In the genomic region with DNA sequence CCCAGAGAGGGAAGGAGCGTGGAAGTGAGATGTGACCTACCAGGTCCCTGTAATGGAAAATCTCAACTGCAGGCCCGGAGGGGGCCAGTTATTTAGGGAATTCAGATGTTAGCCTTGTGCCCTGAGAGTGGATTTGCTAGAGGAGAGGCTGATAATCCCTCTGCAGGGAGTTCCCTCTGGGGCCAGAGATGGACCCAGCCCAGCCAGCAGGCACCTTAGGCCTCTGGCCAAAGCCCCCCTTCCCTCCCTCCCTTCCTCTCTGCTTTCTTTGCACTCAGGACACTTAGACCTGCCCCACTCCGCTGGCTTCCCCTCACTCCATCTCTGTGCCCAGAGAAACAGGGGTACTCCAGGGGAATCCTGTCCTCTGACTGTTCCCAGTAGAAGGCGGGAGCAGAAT, we compare ENCODE assay signal across 21 cellular contexts. TPM values are rescaled to one million over a fixed set of nuclear protein-coding genes. Genes with fewer than 3 reads are reported as not detected.
A peak's percentile ranks its signal among the peaks of the same experiment; 100 is the strongest.
DNase-seq lines count a peak whose midpoint lies in the region; ATAC-seq and TF ChIP-seq lines count a peak whose summit lies in the region.
"Had no signal": no experiment of that assay in that cellular context is flagged by ENCODE, and none has a peak within 500 bp of the region (broad histone marks: within the 10 kb centered on the region; RNA-seq: fewer than 3 reads in every experiment).

No MANE protein-coding gene starts in this region.

- H3K27me3 Mint-ChIP-seq in GM23338 (ENCODE audit: insufficient read depth, low read depth, poor library complexity) = peaks cover 20% of the 10 kb centered on the region

- TF ChIP-seq CTCF in GM23338 (conservative IDR thresholded peaks at IDR 0.05; ENCODE audit: low read depth in 2 of 2) (no peak), dorsolateral prefrontal cortex (IDR thresholded peaks at IDR 0.05 in 54 of 56, conservative IDR thresholded peaks at IDR 0.05 in 2 of 56; ENCODE audit: low read depth in 1 of 56, partially characterized antibody in 56 of 56) (no peak), sigmoid colon (IDR thresholded peaks at IDR 0.05) (no peak)

- TF ChIP-seq POLR2A in sigmoid colon (IDR thresholded peaks at IDR 0.05) = no peak

- peaks cover 4% of the 10 kb centered on the region; the same call in 1 of the 2 replicates for H3K79me2 ChIP-seq in GM23338 (replicated peaks; ENCODE audit: insufficient read depth)

- WGBS in sigmoid colon, 2 donors = 81 to 85% methylated on average over 4 of the region's 4 CpGs

- H3K27me3 ChIP-seq in GM23338 (ENCODE audit: insufficient read depth) (no peaks in the 10 kb centered on the region), dorsolateral prefrontal cortex (no peaks in the 10 kb centered on the region), sigmoid colon (no peaks in the 10 kb centered on the region)

- H2AFZ ChIP-seq in GM23338 = peak overlapping the region; percentile 85

- H3K27ac ChIP-seq in GM23338 (ENCODE audit: low read depth) (no peak overlapping the region), dorsolateral prefrontal cortex (peak overlapping the region in 55 of 59 donors; percentile 6 to 93 (median 76)), sigmoid colon (peak overlapping the region; percentile 84 to 89 (median 86))
- H3K27ac ChIP-seq: foreskin keratinocyte, lower lobe of right lung had no signal

- peaks cover 77% of the 10 kb centered on the region for H3K4me1 Mint-ChIP-seq in GM23338
- H3K4me1 Mint-ChIP-seq: activated CD4-positive, alpha-beta memory T cell treated with anti-CD3 and anti-CD28 coated beads, Interleukin-2, amount 10 ng/mL, durations not matched to agents 7 days and 5 days; activated naive CD8-positive, alpha-beta T cell treated with anti-CD3 and anti-CD28 coated beads, Interleukin-2, amount 10 ng/mL, durations not matched to agents 7 days and 5 days had no signal

- ATAC-seq in GM23338 (peak; percentile 11), HG03469 (IDR thresholded peaks at IDR 0.05; ENCODE audit: unreplicated experiment) (no peak), GM21786 (IDR thresholded peaks at IDR 0.05; ENCODE audit: unreplicated experiment) (no peak)
- ATAC-seq: CD8-positive, alpha-beta T cell; foreskin keratinocyte; lower lobe of right lung; naive thymus-derived CD4-positive, alpha-beta T cell had no signal

- DNase-seq in GM23338 (ENCODE audit: low spot score) (no peak), dorsolateral prefrontal cortex (no peak), hypothalamus (lab: John Stamatoyannopoulos, UW) (peak in 26 of 51 donors; percentile 17 to 74 (median 46)), sigmoid colon (no peak), T-helper 1 cell (no peak)
- DNase-seq in activated CD4-positive, alpha-beta T cell treated with anti-CD3 and anti-CD28 coated beads, Interleukin-2, amount 50 U/mL, for 4 hours = no peak
- DNase-seq: activated CD4-positive, alpha-beta memory T cell treated with anti-CD3 and anti-CD28 coated beads, Interleukin-2, amount 10 ng/mL, durations not matched to agents 7 days and 5 days; activated naive CD8-positive, alpha-beta T cell treated with anti-CD3 and anti-CD28 coated beads, Interleukin-2, amount 10 ng/mL, durations not matched to agents 7 days and 5 days; CD8-positive, alpha-beta T cell; DND-41; foreskin keratinocyte; lower lobe of right lung; naive thymus-derived CD4-positive, alpha-beta T cell; NCI-H1417; NCI-H2171 treated with DMSO at 0.1 percent for 48 hours; NCI-H774; stimulated activated naive CD4-positive, alpha-beta T cell had no signal

- intact Hi-C loops in dorsolateral prefrontal cortex (cut with DNase I) = no loop called here
- intact Hi-C loops in sigmoid colon (cut with DNase I) = no loop called here

- H3K4me1 ChIP-seq in GM23338 (ENCODE audit: insufficient read depth) = peaks cover 64% of the 10 kb centered on the region
- H3K4me1 ChIP-seq in sigmoid colon = peaks cover 0 to 55% (median 41%) of the 10 kb centered on the region in 4 donors
- H3K4me1 ChIP-seq: lower lobe of right lung had no signal

- H3K4me2 ChIP-seq in GM23338 = 0 out of 2 replicates have a peak overlapping the region, but pooled peaks have one; percentile 26

- no peaks in the 10 kb centered on the region for H3K36me3 ChIP-seq in GM23338 (ENCODE audit: insufficient read depth)
- H3K36me3 ChIP-seq in sigmoid colon = no peaks in the 10 kb centered on the region
- H3K36me3 ChIP-seq: lower lobe of right lung had no signal

- no peaks in the 10 kb centered on the region for H3K9me3 ChIP-seq in sigmoid colon
- H3K9me3 ChIP-seq: lower lobe of right lung had no signal

- H3K9me3 Mint-ChIP-seq in GM23338 = no peaks in the 10 kb centered on the region
- H3K9me3 Mint-ChIP-seq: activated CD4-positive, alpha-beta memory T cell treated with anti-CD3 and anti-CD28 coated beads, Interleukin-2, amount 10 ng/mL, durations not matched to agents 7 days and 5 days; activated naive CD8-positive, alpha-beta T cell treated with anti-CD3 and anti-CD28 coated beads, Interleukin-2, amount 10 ng/mL, durations not matched to agents 7 days and 5 days; CD8-positive, alpha-beta T cell; naive thymus-derived CD4-positive, alpha-beta T cell had no signal

- H3K36me3 Mint-ChIP-seq in GM23338 (ENCODE audit: low read depth) = no peaks in the 10 kb centered on the region; the same call in 2 of the 3 replicates
- H3K36me3 Mint-ChIP-seq: activated naive CD8-positive, alpha-beta T cell treated with anti-CD3 and anti-CD28 coated beads, Interleukin-2, amount 10 ng/mL, durations not matched to agents 7 days and 5 days; CD8-positive, alpha-beta T cell had no signal

- no peak overlapping the region for H3K27ac Mint-ChIP-seq in GM23338
- H3K27ac Mint-ChIP-seq: activated CD4-positive, alpha-beta memory T cell treated with anti-CD3 and anti-CD28 coated beads, Interleukin-2, amount 10 ng/mL, durations not matched to agents 7 days and 5 days; activated naive CD8-positive, alpha-beta T cell treated with anti-CD3 and anti-CD28 coated beads, Interleukin-2, amount 10 ng/mL, durations not matched to agents 7 days and 5 days; CD8-positive, alpha-beta T cell; naive thymus-derived CD4-positive, alpha-beta T cell; progenitor cell of endocrine pancreas had no signal

- H3K4me3 Mint-ChIP-seq in GM23338 = no peak overlapping the region
- H3K4me3 Mint-ChIP-seq: activated CD4-positive, alpha-beta memory T cell treated with anti-CD3 and anti-CD28 coated beads, Interleukin-2, amount 10 ng/mL, durations not matched to agents 7 days and 5 days; activated naive CD8-positive, alpha-beta T cell treated with anti-CD3 and anti-CD28 coated beads, Interleukin-2, amount 10 ng/mL, durations not matched to agents 7 days and 5 days; CD8-positive, alpha-beta T cell; naive thymus-derived CD4-positive, alpha-beta T cell had no signal

- H3K9me2 ChIP-seq in GM23338 (ENCODE audit: insufficient read depth) = no peaks in the 10 kb centered on the region

- TF ChIP-seq EP300 in sigmoid colon (IDR thresholded peaks at IDR 0.05) = no peak

- H3K4me3 ChIP-seq in GM23338 (no peak overlapping the region), dorsolateral prefrontal cortex (peak overlapping the region in 25 of 59 donors; percentile 1 to 69 (median 62)), sigmoid colon (no peak overlapping the region)
- H3K4me3 ChIP-seq: lower lobe of right lung had no signal

- no peaks in the 10 kb centered on the region for H3F3A ChIP-seq in GM23338 (replicated peaks; ENCODE audit: low read depth)

- H4K20me1 ChIP-seq in GM23338 (replicated peaks; ENCODE audit: insufficient read depth) = no peaks in the 10 kb centered on the region

TF ChIP-seq in GM23338, 12 proteins besides CTCF, POLR2A, EP300 and RAD21 (continues in another document):
- TF ChIP-seq NANOG (IDR thresholded peaks at IDR 0.05; ENCODE audit: borderline replicate concordance) = no peak
- TF ChIP-seq ZNF114 (CRISPR knock-in tag; IDR thresholded peaks at IDR 0.05) = no peak
- TF ChIP-seq EZH2 (IDR thresholded peaks at IDR 0.05; ENCODE audit: low read depth, unreplicated experiment) = no peak
- no peak for TF ChIP-seq CREB1 (CRISPR knock-in tag; IDR thresholded peaks at IDR 0.05; ENCODE audit: low read depth)
- TF ChIP-seq JUNB (IDR thresholded peaks at IDR 0.05; ENCODE audit: unreplicated experiment) = no peak

RNA-seq across cellular contexts. Expression of gene ATP1A2, which starts 1.5 kb away (rescaled TPM):
- 17.7 and 18.3 TPM in 2 replicates for total RNA-seq in GM23338 (2014; rRNA removed; shearing (Covaris generic))
- polyA plus RNA-seq in GM23338 (2016; fragmentation: Nextera tagmentation; extraction: Ambion mirVana) (4.9 and 5.2 TPM in 2 replicates), sigmoid colon (1 to 10 TPM in 2 of 3 donors, under 1 TPM in 1; 0.92 to 5.7 (median 1.8) TPM)
- total RNA-seq in dorsolateral prefrontal cortex (1,000 to 10,000 TPM in 6 of 120 experiments, 100 to 1,000 TPM in 114; 289 to 1,943 (median 637) TPM), sigmoid colon (100 to 1,000 TPM in 2 of 4 donors, 10 to 100 TPM in 2; 60.7 to 153 (median 102) TPM)
- total RNA-seq: activated CD4-positive, alpha-beta memory T cell treated with anti-CD3 and anti-CD28 coated beads, Interleukin-2, amount 10 ng/mL, durations not matched to agents 7 days and 5 days; activated naive CD8-positive, alpha-beta T cell treated with anti-CD3 and anti-CD28 coated beads, Interleukin-2, amount 10 ng/mL, durations not matched to agents 7 days and 5 days; CD8-positive, alpha-beta T cell; foreskin keratinocyte; naive thymus-derived CD4-positive, alpha-beta T cell; progenitor cell of endocrine pancreas had no signal
- polyA plus RNA-seq: foreskin keratinocyte; naive thymus-derived CD4-positive, alpha-beta T cell had no signal

RNA-seq across cellular contexts. Expression of gene IGSF8, which starts 15.7 kb away (rescaled TPM):
- 111 and 120 TPM in 2 replicates for total RNA-seq in GM23338 (2014; rRNA removed; shearing (Covaris generic))
- polyA plus RNA-seq in GM23338 (2016; fragmentation: Nextera tagmentation; extraction: Ambion mirVana) = 38.4 and 41.5 TPM in 2 replicates
- total RNA-seq in dorsolateral prefrontal cortex = 100 to 1,000 TPM; 106 to 269 (median 187) TPM
- 10 to 100 TPM; 11.1 to 11.4 (median 11.3) TPM for total RNA-seq in sigmoid colon
- polyA plus RNA-seq in sigmoid colon = 10 to 100 TPM in 1 of 3 donors, 1 to 10 TPM in 2; 4.8 to 34.9 (median 7.2) TPM

RNA-seq across cellular contexts. Expression of gene KCNJ9, which starts 32.7 kb away (rescaled TPM):
- 0.08 and 0.24 TPM in 2 replicates for total RNA-seq in GM23338 (2014; rRNA removed; shearing (Covaris generic))
- 0.26 and 0.34 TPM in 2 replicates for polyA plus RNA-seq in GM23338 (2016; fragmentation: Nextera tagmentation; extraction: Ambion mirVana)
- 100 to 1,000 TPM in 76 of 120 experiments, 10 to 100 TPM in 44; 68.4 to 189 (median 105) TPM for total RNA-seq in dorsolateral prefrontal cortex
- under 1 TPM; under 0.01 to 0.36 (median 0.27) TPM for total RNA-seq in sigmoid colon
- under 1 TPM in 1 of 3 donors, not detected in 2; 0.22 TPM for polyA plus RNA-seq in sigmoid colon
- total RNA-seq: activated CD4-positive, alpha-beta memory T cell treated with anti-CD3 and anti-CD28 coated beads, Interleukin-2, amount 10 ng/mL, durations not matched to agents 7 days and 5 days; activated naive CD8-positive, alpha-beta T cell treated with anti-CD3 and anti-CD28 coated beads, Interleukin-2, amount 10 ng/mL, durations not matched to agents 7 days and 5 days; CD8-positive, alpha-beta T cell; foreskin keratinocyte; lower lobe of right lung; naive thymus-derived CD4-positive, alpha-beta T cell; progenitor cell of endocrine pancreas had no signal
- polyA plus RNA-seq: AG04450, foreskin keratinocyte had no signal

RNA-seq across cellular contexts. Expression of gene ATP1A4, which starts 37.3 kb away (rescaled TPM):
- 0.23 and 0.63 TPM in 2 replicates for total RNA-seq in GM23338 (2014; rRNA removed; shearing (Covaris generic))
- polyA plus RNA-seq in GM23338 (2016; fragmentation: Nextera tagmentation; extraction: Ambion mirVana) (0.27 and 0.43 TPM in 2 replicates), sigmoid colon (under 1 TPM in 1 of 3 donors, not detected in 2; 0.22 TPM)
- total RNA-seq in dorsolateral prefrontal cortex (1 to 10 TPM in 93 of 120 experiments, under 1 TPM in 27; 0.29 to 8.7 (median 1.7) TPM), sigmoid colon (1 to 10 TPM in 1 of 4 donors, under 1 TPM in 1, not detected in 2; 0.27 to 3.0 TPM)
- total RNA-seq: activated naive CD8-positive, alpha-beta T cell treated with anti-CD3 and anti-CD28 coated beads, Interleukin-2, amount 10 ng/mL, durations not matched to agents 7 days and 5 days; CD8-positive, alpha-beta T cell; foreskin keratinocyte; progenitor cell of endocrine pancreas had no signal
- polyA plus RNA-seq: AG04450; foreskin keratinocyte; naive thymus-derived CD4-positive, alpha-beta T cell had no signal

RNA-seq across cellular contexts. Expression of gene KCNJ10, which starts 44.1 kb away (rescaled TPM):
- total RNA-seq in GM23338 (2014; rRNA removed; shearing (Covaris generic)) = 1.6 and 2.8 TPM in 2 replicates
- polyA plus RNA-seq in GM23338 (2016; fragmentation: Nextera tagmentation; extraction: Ambion mirVana) (1.2 and 1.4 TPM in 2 replicates), sigmoid colon (1 to 10 TPM in 1 of 3 donors, under 1 TPM in 1, not detected in 1; 0.23 to 1.3 TPM)
- total RNA-seq in dorsolateral prefrontal cortex (100 to 1,000 TPM in 99 of 120 experiments, 10 to 100 TPM in 21; 53.1 to 378 (median 135) TPM), sigmoid colon (under 1 TPM in 2 of 4 donors, not detected in 2; 0.27 to 0.36 TPM)
- total RNA-seq: activated CD4-positive, alpha-beta memory T cell treated with anti-CD3 and anti-CD28 coated beads, Interleukin-2, amount 10 ng/mL, durations not matched to agents 7 days and 5 days; activated naive CD8-positive, alpha-beta T cell treated with anti-CD3 and anti-CD28 coated beads, Interleukin-2, amount 10 ng/mL, durations not matched to agents 7 days and 5 days; CD8-positive, alpha-beta T cell; foreskin keratinocyte had no signal
- polyA plus RNA-seq: AG04450, foreskin keratinocyte had no signal

Comparison
In these comparisons a context has a peak if more than half of its experiments do, and no peak if none do; other contexts are left out.
1. DNase-seq: peak in hypothalamus (26 of 51); none in GM23338 (single experiment), dorsolateral prefrontal cortex (0 of 10), sigmoid colon (single experiment), activated CD4-positive, alpha-beta T cell treated with anti-CD3 and anti-CD28 coated beads, Interleukin-2, amount 50 U/mL, for 4 hours (0 of 2) and T-helper 1 cell (0 of 5).
2. RNA of gene KCNJ9, which starts 32.7 kb away (total RNA-seq): 68.4 to 189 TPM in dorsolateral prefrontal cortex; under 0.01 to 0.36 TPM in sigmoid colon and 0.08 to 0.24 TPM in GM23338; every median in the first group is over 10 times any median in the second.